1 cellular context compared by ENCODE assay signal in genomic region chr1:234724517-234725176, GRCh38.
TF ChIP-seq lines count a peak whose summit lies in the region.

No MANE protein-coding gene starts in this region.

TF ChIP-seq in K562, 482 proteins besides CTCF, POLR2A, EP300 and RAD21 (continued from another document and continues in another):
- peak; percentile 84 for TF ChIP-seq ZBTB9 (CRISPR knock-in tag; IDR thresholded peaks at IDR 0.05)
- no peak for TF ChIP-seq ZC3H11A (IDR thresholded peaks at IDR 0.05; ENCODE audit: low read depth, low read length)
- no peak for TF ChIP-seq NR0B1 (IDR thresholded peaks at IDR 0.05; ENCODE audit: partially characterized antibody)
- no peak for TF ChIP-seq ATF7 (IDR thresholded peaks at IDR 0.05)
- TF ChIP-seq SLC30A9 (CRISPR knock-in tag; IDR thresholded peaks at IDR 0.05): no peak
- no peak for TF ChIP-seq NFE2L1 (tag; IDR thresholded peaks at IDR 0.05; ENCODE audit: borderline replicate concordance, low read depth)
- no peak; a peak in 3 of 4 replicates for TF ChIP-seq MAZ (CRISPR knock-in tag; conservative IDR thresholded peaks at IDR 0.05 in 1 of 2, IDR thresholded peaks at IDR 0.05 in 1 of 2)
- no peak for TF ChIP-seq ZBTB26 (CRISPR knock-in tag; IDR thresholded peaks at IDR 0.05)
- no peak; the same call in 1 of the 2 replicates for TF ChIP-seq DEAF1 (CRISPR knock-in tag; IDR thresholded peaks at IDR 0.05)
- no peak for TF ChIP-seq CBX5 (IDR thresholded peaks at IDR 0.05; ENCODE audit: borderline replicate concordance, low read depth)
- TF ChIP-seq YBX1 (IDR thresholded peaks at IDR 0.05): no peak
- no peak for TF ChIP-seq HEY1 (CRISPR knock-in tag; IDR thresholded peaks at IDR 0.05; ENCODE audit: borderline replicate concordance)
- TF ChIP-seq ZNF644 (tag; IDR thresholded peaks at IDR 0.05; ENCODE audit: low read depth): peak; percentile 61
- TF ChIP-seq ZNF444 (CRISPR knock-in tag; IDR thresholded peaks at IDR 0.05): peak; percentile 50; the same call in 1 of the 2 replicates
- no peak for TF ChIP-seq ZFPM2 (CRISPR knock-in tag; IDR thresholded peaks at IDR 0.05)
- no peak for TF ChIP-seq ZNF324 (CRISPR knock-in tag; IDR thresholded peaks at IDR 0.05)
- TF ChIP-seq PYGO2 (tag; IDR thresholded peaks at IDR 0.05): no peak
- TF ChIP-seq ZFX (CRISPR knock-in tag; IDR thresholded peaks at IDR 0.05): peak; percentile 79
- 0 out of 4 replicates have a peak, but pooled peaks of 1 of the 2 experiments have one; percentile 21 for TF ChIP-seq SIN3A (IDR thresholded peaks at IDR 0.05; ENCODE audit: borderline replicate concordance in 2 of 2, control insufficient read depth in 1 of 2, low read depth in 2 of 2, low read length in 2 of 2)
- no peak for TF ChIP-seq TAF7 (tag; IDR thresholded peaks at IDR 0.05)
- no peak for TF ChIP-seq ZHX1 (conservative IDR thresholded peaks at IDR 0.05; ENCODE audit: low read length)
- TF ChIP-seq ZNF212 (CRISPR knock-in tag; IDR thresholded peaks at IDR 0.05): 0 out of 2 replicates have a peak, but pooled peaks have one; percentile 47
- TF ChIP-seq MED1 (CRISPR knock-in tag; IDR thresholded peaks at IDR 0.05; ENCODE audit: borderline replicate concordance): no peak
- no peak for TF ChIP-seq EGR1 (conservative IDR thresholded peaks at IDR 0.05)
- no peak for TF ChIP-seq NR2F6 (CRISPR knock-in tag; IDR thresholded peaks at IDR 0.05)
- TF ChIP-seq ZNF764 (CRISPR knock-in tag; IDR thresholded peaks at IDR 0.05; ENCODE audit: low read depth): no peak
- peak; percentile 76 for TF ChIP-seq RREB1 (CRISPR knock-in tag; IDR thresholded peaks at IDR 0.05)
- peak; percentile 49 for TF ChIP-seq ZBTB12 (CRISPR knock-in tag; IDR thresholded peaks at IDR 0.05)
- no peak for TF ChIP-seq NFIX (CRISPR knock-in tag; IDR thresholded peaks at IDR 0.05; ENCODE audit: low read depth)
- no peak for TF ChIP-seq PREB (CRISPR knock-in tag; IDR thresholded peaks at IDR 0.05)
- TF ChIP-seq ZBTB5 (IDR thresholded peaks at IDR 0.05): no peak
- TF ChIP-seq ZKSCAN8 (CRISPR knock-in tag; IDR thresholded peaks at IDR 0.05): 0 out of 2 replicates have a peak, but pooled peaks have one; percentile 2
- no peak for TF ChIP-seq POU5F1 (IDR thresholded peaks at IDR 0.05; ENCODE audit: borderline replicate concordance, low read depth, low read length, partially characterized antibody)
- peak; percentile 31; the same call in 1 of the 2 replicates for TF ChIP-seq ZNF766 (CRISPR knock-in tag; conservative IDR thresholded peaks at IDR 0.05)
- peak; percentile 10 to 24; a peak in 3 of 4 replicates for TF ChIP-seq FOXK2 (conservative IDR thresholded peaks at IDR 0.05 in 1 of 2, IDR thresholded peaks at IDR 0.05 in 1 of 2; ENCODE audit: low read depth in 2 of 2)
- TF ChIP-seq TAF15 (IDR thresholded peaks at IDR 0.05; ENCODE audit: low read depth, low read length): no peak
- no peak for TF ChIP-seq NCOA4 (IDR thresholded peaks at IDR 0.05; ENCODE audit: partially characterized antibody)
- no peak for TF ChIP-seq CBFB (CRISPR knock-in tag; IDR thresholded peaks at IDR 0.05)
- no peak for TF ChIP-seq ZNF79 (CRISPR knock-in tag; IDR thresholded peaks at IDR 0.05; ENCODE audit: low read depth)
- 0 out of 2 replicates have a peak, but pooled peaks have one; percentile 17 for TF ChIP-seq VEZF1 (CRISPR knock-in tag; IDR thresholded peaks at IDR 0.05)
- TF ChIP-seq RBM17 (IDR thresholded peaks at IDR 0.05; ENCODE audit: borderline replicate concordance, low read depth, low read length): no peak
- TF ChIP-seq CXXC5 (CRISPR knock-in tag; IDR thresholded peaks at IDR 0.05): no peak
